ENCODE assay signal across 2 cellular contexts in the genomic region with DNA sequence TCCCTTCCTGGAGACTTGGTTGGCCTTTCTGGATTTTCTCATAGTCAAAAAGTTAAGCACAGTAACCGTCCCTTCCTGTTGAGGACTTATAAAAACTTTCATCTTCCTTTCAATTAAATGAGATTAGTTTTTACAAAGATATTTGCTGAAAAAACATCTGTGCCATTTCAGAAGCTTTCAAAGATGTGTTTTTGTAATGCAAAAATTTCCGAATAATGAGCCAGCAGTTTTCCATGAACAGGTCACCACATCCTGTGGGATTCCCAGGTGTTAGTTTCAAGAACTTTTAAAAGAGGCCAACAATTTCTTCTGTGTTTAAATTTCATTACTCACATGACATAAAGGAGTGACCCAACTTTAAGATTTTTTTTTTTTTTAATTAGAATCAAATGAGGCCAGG.
TF ChIP-seq lines count a peak whose summit lies in the region.

No MANE protein-coding gene starts in this region.

TF ChIP-seq in GM23338, 12 proteins besides CTCF, POLR2A, EP300 and RAD21 (continues in another document):
- TF ChIP-seq JUNB (IDR thresholded peaks at IDR 0.05; ENCODE audit: unreplicated experiment): no peak
- no peak for TF ChIP-seq STAT1 (IDR thresholded peaks at IDR 0.05; ENCODE audit: unreplicated experiment)
- TF ChIP-seq ETS1 (IDR thresholded peaks at IDR 0.05): no peak
- no peak for TF ChIP-seq POLR2AphosphoS5 (IDR thresholded peaks at IDR 0.05; ENCODE audit: low read depth)
- TF ChIP-seq EZH2 (IDR thresholded peaks at IDR 0.05; ENCODE audit: low read depth, unreplicated experiment): no peak
- no peak for TF ChIP-seq NANOG (IDR thresholded peaks at IDR 0.05; ENCODE audit: borderline replicate concordance)
- no peak for TF ChIP-seq CREB1 (CRISPR knock-in tag; IDR thresholded peaks at IDR 0.05; ENCODE audit: low read depth)
- TF ChIP-seq, protein P1, sequence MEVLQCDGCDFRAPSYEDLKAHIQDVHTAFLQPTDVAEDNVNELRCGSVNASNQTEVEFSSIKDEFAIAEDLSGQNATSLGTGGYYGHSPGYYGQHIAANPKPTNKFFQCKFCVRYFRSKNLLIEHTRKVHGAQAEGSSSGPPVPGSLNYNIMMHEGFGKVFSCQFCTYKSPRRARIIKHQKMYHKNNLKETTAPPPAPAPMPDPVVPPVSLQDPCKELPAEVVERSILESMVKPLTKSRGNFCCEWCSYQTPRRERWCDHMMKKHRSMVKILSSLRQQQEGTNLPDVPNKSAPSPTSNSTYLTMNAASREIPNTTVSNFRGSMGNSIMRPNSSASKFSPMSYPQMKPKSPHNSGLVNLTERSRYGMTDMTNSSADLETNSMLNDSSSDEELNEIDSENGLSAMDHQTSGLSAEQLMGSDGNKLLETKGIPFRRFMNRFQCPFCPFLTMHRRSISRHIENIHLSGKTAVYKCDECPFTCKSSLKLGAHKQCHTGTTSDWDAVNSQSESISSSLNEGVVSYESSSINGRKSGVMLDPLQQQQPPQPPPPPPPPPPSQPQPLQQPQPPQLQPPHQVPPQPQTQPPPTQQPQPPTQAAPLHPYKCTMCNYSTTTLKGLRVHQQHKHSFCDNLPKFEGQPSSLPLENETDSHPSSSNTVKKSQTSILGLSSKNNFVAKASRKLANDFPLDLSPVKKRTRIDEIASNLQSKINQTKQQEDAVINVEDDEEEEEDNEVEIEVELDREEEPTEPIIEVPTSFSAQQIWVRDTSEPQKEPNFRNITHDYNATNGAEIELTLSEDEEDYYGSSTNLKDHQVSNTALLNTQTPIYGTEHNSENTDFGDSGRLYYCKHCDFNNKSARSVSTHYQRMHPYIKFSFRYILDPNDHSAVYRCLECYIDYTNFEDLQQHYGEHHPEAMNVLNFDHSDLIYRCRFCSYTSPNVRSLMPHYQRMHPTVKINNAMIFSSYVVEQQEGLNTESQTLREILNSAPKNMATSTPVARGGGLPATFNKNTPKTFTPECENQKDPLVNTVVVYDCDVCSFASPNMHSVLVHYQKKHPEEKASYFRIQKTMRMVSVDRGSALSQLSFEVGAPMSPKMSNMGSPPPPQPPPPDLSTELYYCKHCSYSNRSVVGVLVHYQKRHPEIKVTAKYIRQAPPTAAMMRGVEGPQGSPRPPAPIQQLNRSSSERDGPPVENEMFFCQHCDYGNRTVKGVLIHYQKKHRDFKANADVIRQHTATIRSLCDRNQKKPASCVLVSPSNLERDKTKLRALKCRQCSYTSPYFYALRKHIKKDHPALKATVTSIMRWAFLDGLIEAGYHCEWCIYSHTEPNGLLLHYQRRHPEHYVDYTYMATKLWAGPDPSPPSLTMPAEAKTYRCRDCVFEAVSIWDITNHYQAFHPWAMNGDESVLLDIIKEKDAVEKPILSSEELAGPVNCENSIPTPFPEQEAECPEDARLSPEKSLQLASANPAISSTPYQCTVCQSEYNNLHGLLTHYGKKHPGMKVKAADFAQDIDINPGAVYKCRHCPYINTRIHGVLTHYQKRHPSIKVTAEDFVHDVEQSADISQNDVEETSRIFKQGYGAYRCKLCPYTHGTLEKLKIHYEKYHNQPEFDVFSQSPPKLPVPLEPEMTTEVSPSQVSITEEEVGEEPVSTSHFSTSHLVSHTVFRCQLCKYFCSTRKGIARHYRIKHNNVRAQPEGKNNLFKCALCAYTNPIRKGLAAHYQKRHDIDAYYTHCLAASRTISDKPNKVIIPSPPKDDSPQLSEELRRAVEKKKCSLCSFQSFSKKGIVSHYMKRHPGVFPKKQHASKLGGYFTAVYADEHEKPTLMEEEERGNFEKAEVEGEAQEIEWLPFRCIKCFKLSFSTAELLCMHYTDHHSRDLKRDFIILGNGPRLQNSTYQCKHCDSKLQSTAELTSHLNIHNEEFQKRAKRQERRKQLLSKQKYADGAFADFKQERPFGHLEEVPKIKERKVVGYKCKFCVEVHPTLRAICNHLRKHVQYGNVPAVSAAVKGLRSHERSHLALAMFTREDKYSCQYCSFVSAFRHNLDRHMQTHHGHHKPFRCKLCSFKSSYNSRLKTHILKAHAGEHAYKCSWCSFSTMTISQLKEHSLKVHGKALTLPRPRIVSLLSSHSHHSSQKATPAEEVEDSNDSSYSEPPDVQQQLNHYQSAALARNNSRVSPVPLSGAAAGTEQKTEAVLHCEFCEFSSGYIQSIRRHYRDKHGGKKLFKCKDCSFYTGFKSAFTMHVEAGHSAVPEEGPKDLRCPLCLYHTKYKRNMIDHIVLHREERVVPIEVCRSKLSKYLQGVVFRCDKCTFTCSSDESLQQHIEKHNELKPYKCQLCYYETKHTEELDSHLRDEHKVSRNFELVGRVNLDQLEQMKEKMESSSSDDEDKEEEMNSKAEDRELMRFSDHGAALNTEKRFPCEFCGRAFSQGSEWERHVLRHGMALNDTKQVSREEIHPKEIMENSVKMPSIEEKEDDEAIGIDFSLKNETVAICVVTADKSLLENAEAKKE (CRISPR knock-in tag; IDR thresholded peaks at IDR 0.05): no peak
- no peak for TF ChIP-seq REST (IDR thresholded peaks at IDR 0.05; ENCODE audit: unreplicated experiment)
- TF ChIP-seq ZNF114 (CRISPR knock-in tag; IDR thresholded peaks at IDR 0.05): no peak

TF ChIP-seq in endothelial cell of umbilical vein, 7 proteins besides CTCF, POLR2A, EP300 and RAD21:
- TF ChIP-seq, protein P2, sequence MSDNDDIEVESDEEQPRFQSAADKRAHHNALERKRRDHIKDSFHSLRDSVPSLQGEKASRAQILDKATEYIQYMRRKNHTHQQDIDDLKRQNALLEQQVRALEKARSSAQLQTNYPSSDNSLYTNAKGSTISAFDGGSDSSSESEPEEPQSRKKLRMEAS (IDR thresholded peaks at IDR 0.05; ENCODE audit: insufficient read depth, insufficient read length): no peak
- TF ChIP-seq JUN (IDR thresholded peaks at IDR 0.05; ENCODE audit: borderline replicate concordance, insufficient read depth, insufficient read length, low read depth) (no peak), POLR2AphosphoS5 (IDR thresholded peaks at IDR 0.05; ENCODE audit: insufficient read depth, low read depth, low read length) (no peak), GATA2 (IDR thresholded peaks at IDR 0.05; ENCODE audit: insufficient read depth, insufficient read length, low read depth, low read length) (no peak), EZH2 (IDR thresholded peaks at IDR 0.05; ENCODE audit: borderline replicate concordance, low read depth, low read length, severe bottlenecking) (no peak), FOS (IDR thresholded peaks at IDR 0.05; ENCODE audit: borderline replicate concordance, insufficient read depth, low read length) (no peak), MYC (IDR thresholded peaks at IDR 0.05; ENCODE audit: low read depth, low read length) (no peak)
